Comparison of ENCODE assay signal across 8 cellular contexts in genomic region chr19:56538254-56538760, GRCh38. TPM values are rescaled to one million over a fixed set of nuclear protein-coding genes. Genes with fewer than 3 reads are reported as not detected.
DNase-seq lines count a peak whose midpoint lies in the region; ATAC-seq and TF ChIP-seq lines count a peak whose summit lies in the region.

No MANE protein-coding gene starts in this region.

- H3K79me2 ChIP-seq in Loucy (ENCODE audit: insufficient read depth, low read length) (peaks cover 17% of the 10 kb centered on the region; the same call in 1 of the 2 replicates), parathyroid adenoma (no peaks in the 10 kb centered on the region)

- TF ChIP-seq CTCF in AG10803 (conservative IDR thresholded peaks at IDR 0.05; ENCODE audit: low read length) (no peak), Loucy (conservative IDR thresholded peaks at IDR 0.05; ENCODE audit: low read length) (no peak), adrenal gland (IDR thresholded peaks at IDR 0.05) (peak in 3 of 6 experiments; percentile 18 to 28 (median 25)), heart left ventricle (IDR thresholded peaks at IDR 0.05) (no peak), parathyroid adenoma (IDR thresholded peaks at IDR 0.05) (no peak), thoracic aorta (IDR thresholded peaks at IDR 0.05) (peak; percentile 35)

- H3K9me2 ChIP-seq in Loucy (replicated peaks; ENCODE audit: low read depth, low read length): no peaks in the 10 kb centered on the region

- H3K4me2 ChIP-seq in Loucy (ENCODE audit: low read depth, low read length, poor library complexity, severe bottlenecking): peak overlapping the region; percentile 78
- peak overlapping the region; percentile 92 for H3K4me2 ChIP-seq in parathyroid adenoma (ENCODE audit: low read length)

- H3K27me3 ChIP-seq in Loucy (ENCODE audit: insufficient read depth, low read length, poor library complexity, severe bottlenecking) (no peaks in the 10 kb centered on the region), adrenal gland (no peaks in the 10 kb centered on the region), heart left ventricle (no peaks in the 10 kb centered on the region), parathyroid adenoma (ENCODE audit: control insufficient read depth, insufficient read depth, low read length) (no peaks in the 10 kb centered on the region), thoracic aorta (replicated peaks; ENCODE audit: insufficient read depth) (no peaks in the 10 kb centered on the region)

- H4K20me1 ChIP-seq in Loucy (ENCODE audit: insufficient read depth, low read length, poor library complexity, severe bottlenecking): no peaks in the 10 kb centered on the region

- peak overlapping the region; percentile 74 for H3K9ac ChIP-seq in Loucy (ENCODE audit: low read depth, low read length, poor library complexity, severe bottlenecking)
- no peak overlapping the region for H3K9ac ChIP-seq in parathyroid adenoma

- 0 to 3% (median 1%) methylated on average over 17 to 46 of the region's 46 CpGs for WGBS in adrenal gland, 4 donors
- WGBS in heart left ventricle, 4 donors: 1% methylated on average over 15 to 46 of the region's 46 CpGs

- peak overlapping the region; percentile 98 for H2AFZ ChIP-seq in Loucy (ENCODE audit: low read length)
- H2AFZ ChIP-seq in parathyroid adenoma: peak overlapping the region; percentile 93

- H3K36me3 ChIP-seq in Loucy (ENCODE audit: insufficient read depth, low read length): no peaks in the 10 kb centered on the region
- no peaks in the 10 kb centered on the region for H3K36me3 ChIP-seq in adrenal gland (replicated peaks in 1 of 2)
- peaks cover 0 to 39% (median 14%) of the 10 kb centered on the region in 9 donors for H3K36me3 ChIP-seq in heart left ventricle
- H3K36me3 ChIP-seq in parathyroid adenoma (ENCODE audit: control insufficient read depth, insufficient read depth, low read length): no peaks in the 10 kb centered on the region
- H3K36me3 ChIP-seq in thoracic aorta: peaks cover 21% of the 10 kb centered on the region

- intact Hi-C loops in adrenal gland (cut with DNase I) (loop anchor here in 1 of 2 donors (10.0 kb wide), 1 partner anchor 114 kb away; no protein-coding TSS in a partner anchor), heart left ventricle (cut with DNase I) (loop anchor here in 6 of 10 donors (1.0 to 10.0 kb wide), 8 partner anchors 28 to 146 kb away; partner anchors contain the start of genes ZNF470 (in 2 of the 6), ZNF582 (in 2 of the 6), ZNF583 (in 2 of the 6) and ZNF667 (in 1 of the 6))

- TF ChIP-seq POLR2A in adrenal gland (IDR thresholded peaks at IDR 0.05): peak in 1 of 2 donors; percentile 9
- peak in 1 of 2 donors; percentile 49 for TF ChIP-seq POLR2A in heart left ventricle (IDR thresholded peaks at IDR 0.05)

- H3K4me3 ChIP-seq in AG10803 (ENCODE audit: low read length): peak overlapping the region; percentile 83
- H3K4me3 ChIP-seq in Loucy (ENCODE audit: low read length, poor library complexity, severe bottlenecking): peak overlapping the region; percentile 92
- peak overlapping the region; percentile 56 to 98 (median 68) for H3K4me3 ChIP-seq in adrenal gland
- peak overlapping the region; percentile 52 to 94 (median 82) for H3K4me3 ChIP-seq in heart left ventricle
- peak overlapping the region; percentile 98 for H3K4me3 ChIP-seq in parathyroid adenoma (ENCODE audit: low read depth, low read length)
- peak overlapping the region; percentile 86 for H3K4me3 ChIP-seq in thoracic aorta

- H3K4me1 ChIP-seq in Loucy (ENCODE audit: insufficient read depth, low read length, poor library complexity, severe bottlenecking): peaks cover 28% of the 10 kb centered on the region
- peaks cover 4 to 10% of the 10 kb centered on the region in 2 donors for H3K4me1 ChIP-seq in adrenal gland (replicated peaks in 1 of 2)
- peaks cover 0 to 20% (median 10%) of the 10 kb centered on the region in 12 donors for H3K4me1 ChIP-seq in heart left ventricle
- H3K4me1 ChIP-seq in parathyroid adenoma: no peaks in the 10 kb centered on the region
- peaks cover 0 to 17% of the 10 kb centered on the region in 2 donors for H3K4me1 ChIP-seq in thoracic aorta (ENCODE audit: control insufficient read depth in 1 of 2, low read depth in 2 of 2)

- peak; percentile 87 for DNase-seq in AG10803 (ENCODE audit: low read depth)
- peak; percentile 71 to 86 (median 82) for DNase-seq in T-helper 1 cell
- DNase-seq in adrenal gland: peak; percentile 87 to 94 (median 93)
- peak; percentile 93 to 96 (median 94) for DNase-seq in heart left ventricle
- DNase-seq in thoracic aorta (ENCODE audit: low spot score): peak; percentile 66

- H3K9me3 ChIP-seq in Loucy (ENCODE audit: insufficient read depth, low read depth, low read length): no peaks in the 10 kb centered on the region
- peaks cover 0 to 34% (median 0%) of the 10 kb centered on the region in 3 donors for H3K9me3 ChIP-seq in adrenal gland (replicated peaks in 1 of 3)
- H3K9me3 ChIP-seq in heart left ventricle: peaks cover 0 to 73% (median 26%) of the 10 kb centered on the region in 12 donors
- no peaks in the 10 kb centered on the region for H3K9me3 ChIP-seq in parathyroid adenoma (ENCODE audit: control insufficient read depth, low read length)
- peaks cover 48% of the 10 kb centered on the region for H3K9me3 ChIP-seq in thoracic aorta

- ATAC-seq in GM21423 (IDR thresholded peaks at IDR 0.05; ENCODE audit: unreplicated experiment) (peak; percentile 84), heart left ventricle (peak; percentile 98 to 99 (median 98)), thoracic aorta (ENCODE audit: insufficient number of reproducible peaks, low FRiP score, low read depth) (peak; percentile 95)

- H3K27ac ChIP-seq in adrenal gland: peak overlapping the region; percentile 39 to 93 (median 72)
- H3K27ac ChIP-seq in heart left ventricle: peak overlapping the region; percentile 88 to 98 (median 96)
- peak overlapping the region; percentile 83 for H3K27ac ChIP-seq in parathyroid adenoma
- peak overlapping the region; percentile 83 to 91 for H3K27ac ChIP-seq in thoracic aorta

- H3F3A ChIP-seq in Loucy (ENCODE audit: low read depth): no peaks in the 10 kb centered on the region

RNA-seq across cellular contexts. Expression of gene ZFP28, which starts 0.4 kb away (rescaled TPM):
- total RNA-seq in adrenal gland (1 to 10 TPM; 4.0 to 9.5 (median 7.5) TPM), heart left ventricle (1 to 10 TPM; 4.1 to 7.5 (median 5.4) TPM), thoracic aorta (10 to 100 TPM; 10.4 to 15.8 TPM)
- polyA plus RNA-seq in adrenal gland (1 to 10 TPM; 7.0 to 9.3 (median 8.1) TPM), heart left ventricle (1 to 10 TPM; 3.8 to 8.6 TPM)

RNA-seq across cellular contexts. Expression of gene ZNF470, which starts 29.0 kb away (rescaled TPM):
- total RNA-seq in adrenal gland (1 to 10 TPM; 1.4 to 7.5 (median 4.3) TPM), heart left ventricle (1 to 10 TPM; 1.7 to 7.1 (median 3.2) TPM), thoracic aorta (1 to 10 TPM; 4.1 to 5.7 TPM)
- polyA plus RNA-seq in adrenal gland (10 to 100 TPM in 1 of 3 donors, 1 to 10 TPM in 2; 5.5 to 16.2 (median 7.4) TPM), heart left ventricle (1 to 10 TPM; 3.5 to 7.1 TPM)

RNA-seq across cellular contexts. Expression of gene ZNF471, which starts 30.7 kb away (rescaled TPM):
- total RNA-seq in adrenal gland (10 to 100 TPM in 2 of 8 donors, 1 to 10 TPM in 6; 2.9 to 16.0 (median 6.1) TPM), heart left ventricle (1 to 10 TPM; 3.3 to 7.9 (median 4.7) TPM), thoracic aorta (1 to 10 TPM; 3.9 to 6.2 TPM)
- polyA plus RNA-seq in adrenal gland (1 to 10 TPM; 4.3 to 9.7 (median 6.4) TPM), heart left ventricle (1 to 10 TPM; 2.3 to 3.4 TPM)

RNA-seq across cellular contexts. Expression of gene ZNF71, which starts 56.8 kb away (rescaled TPM):
- total RNA-seq in adrenal gland: 1 to 10 TPM; 5.1 to 8.4 (median 5.8) TPM
- 1 to 10 TPM; 2.3 to 2.6 (median 2.4) TPM for polyA plus RNA-seq in adrenal gland
- total RNA-seq in heart left ventricle: 10 to 100 TPM in 1 of 9 donors, 1 to 10 TPM in 8; 5.3 to 15.3 (median 7.1) TPM
- 10 to 100 TPM in 1 of 2 donors, 1 to 10 TPM in 1; 3.6 to 10.2 TPM for polyA plus RNA-seq in heart left ventricle
- total RNA-seq in thoracic aorta: 10 to 100 TPM; 11.6 to 16.2 TPM

Comparison
In these comparisons a context has a peak if more than half of its experiments do, and no peak if none do; other contexts are left out.
1. Peak in every context shown above with its lines: DNase-seq, ATAC-seq, H3K4me3 ChIP-seq and H3K27ac ChIP-seq.